ENCODE assay signal across 1 cellular context in genomic region chr11:90373971-90374370, GRCh38.
TF ChIP-seq lines count a peak whose summit lies in the region.

No MANE protein-coding gene starts in this region.

TF ChIP-seq in SK-N-SH, 30 proteins besides CTCF, POLR2A, EP300 and RAD21 (continued from another document):
- TF ChIP-seq REST (IDR thresholded peaks at IDR 0.05; ENCODE audit: low read depth, low read length) (no peak), GATA2 (CRISPR knock-in tag; IDR thresholded peaks at IDR 0.05) (no peak), GABPA (IDR thresholded peaks at IDR 0.05; ENCODE audit: low read depth) (no peak), MEF2A (IDR thresholded peaks at IDR 0.05; ENCODE audit: borderline replicate concordance, low read depth) (no peak), TCF12 (IDR thresholded peaks at IDR 0.05) (no peak)
